In genomic region chr21:34615487-34615814, GRCh38 we compare ENCODE assay signal across 8 cellular contexts. TPM values are rescaled to one million over a fixed set of nuclear protein-coding genes. Genes with fewer than 3 reads are reported as not detected.
DNase-seq lines count a peak whose midpoint lies in the region; ATAC-seq and TF ChIP-seq lines count a peak whose summit lies in the region.

No MANE protein-coding gene starts in this region.

- TF ChIP-seq POLR2A in body of pancreas (IDR thresholded peaks at IDR 0.05): peak in 1 of 3 donors; percentile 38

- peaks cover 84% of the 10 kb centered on the region for H3K4me1 ChIP-seq in BLaER1
- peaks cover 17% of the 10 kb centered on the region for H3K4me1 ChIP-seq in body of pancreas
- H3K4me1 ChIP-seq in mucosa of stomach (ENCODE audit: control insufficient read depth, insufficient read depth, low read length): peaks cover 10% of the 10 kb centered on the region

- H3K9me3 ChIP-seq in BLaER1 (no peaks in the 10 kb centered on the region), body of pancreas (no peaks in the 10 kb centered on the region), mucosa of stomach (ENCODE audit: control insufficient read depth, low read length) (no peaks in the 10 kb centered on the region)

- no peak for TF ChIP-seq CTCF in body of pancreas (IDR thresholded peaks at IDR 0.05)

- DNase-seq in body of pancreas (no peak), C1 segment of cervical spinal cord (lab: John Stamatoyannopoulos, UW) (no peak), anterior cingulate cortex (lab: John Stamatoyannopoulos, UW) (no peak), T-helper 9 cell (no peak)

- ATAC-seq in HG02763 (IDR thresholded peaks at IDR 0.05; ENCODE audit: unreplicated experiment) (peak; percentile 1), body of pancreas (peak; percentile 10), HG02981 (IDR thresholded peaks at IDR 0.05; ENCODE audit: unreplicated experiment) (no peak)

- H3K27me3 ChIP-seq in BLaER1 (peaks cover 23% of the 10 kb centered on the region), body of pancreas (no peaks in the 10 kb centered on the region), mucosa of stomach (ENCODE audit: control insufficient read depth, insufficient read depth, low read length) (no peaks in the 10 kb centered on the region)

- intact Hi-C loops in body of pancreas (cut with DNase I): no loop called here

- peak overlapping the region; percentile 90 for H3K4me2 ChIP-seq in BLaER1

- H4K20me1 ChIP-seq in BLaER1: peaks cover 35% of the 10 kb centered on the region

- H3K36me3 ChIP-seq in BLaER1 (no peaks in the 10 kb centered on the region), body of pancreas (replicated peaks in 1 of 2; ENCODE audit: insufficient read depth in 1 of 2, low read depth in 2 of 2) (no peaks in the 10 kb centered on the region), mucosa of stomach (ENCODE audit: control insufficient read depth, insufficient read depth, low read length) (no peaks in the 10 kb centered on the region)

- peak overlapping the region; percentile 86; the same call in 1 of the 2 replicates for H3K9ac ChIP-seq in BLaER1
- H3K9ac ChIP-seq in mucosa of stomach (ENCODE audit: low read length): peak overlapping the region; percentile 66

- H3K4me3 ChIP-seq in BLaER1 (peak overlapping the region; percentile 96), body of pancreas (peak overlapping the region in 1 of 2 donors; percentile 48), mucosa of stomach (ENCODE audit: low read length) (peak overlapping the region; percentile 23)

- H3K27ac ChIP-seq in BLaER1 (no peak overlapping the region), body of pancreas (peak overlapping the region in 3 of 4 donors; percentile 81 to 89 (median 86))

- 0 to 3% methylated on average over 7 to 8 of the region's 8 CpGs for WGBS in body of pancreas, 2 donors

RNA-seq across cellular contexts. Expression of gene RCAN1, which starts 0.5 kb away (rescaled TPM):
- 10 to 100 TPM; 20.8 to 29.0 TPM for total RNA-seq in body of pancreas

RNA-seq across cellular contexts. Expression of gene CLIC6, which starts 53.3 kb away (rescaled TPM):
- 1 to 10 TPM in 1 of 2 donors, under 1 TPM in 1; 0.99 to 1.8 TPM for total RNA-seq in body of pancreas
